ENCODE assay signal across 8 cellular contexts in genomic region chr16:50806099-50807062, GRCh38.
A peak's percentile ranks its signal among the peaks of the same experiment; 100 is the strongest.
DNase-seq lines count a peak whose midpoint lies in the region; ATAC-seq, FAIRE-seq and TF ChIP-seq lines count a peak whose summit lies in the region.

No MANE protein-coding gene starts in this region.

- H2AFZ ChIP-seq in GM23338 = no peak overlapping the region

- H4K20me1 ChIP-seq in GM23338 (replicated peaks; ENCODE audit: insufficient read depth) = no peaks in the 10 kb centered on the region

- no peak overlapping the region for H3K27ac ChIP-seq in GM23338 (ENCODE audit: low read depth)

- peak; percentile 85 for ATAC-seq in GM23338
- ATAC-seq in activated T-helper 17 cell treated with anti-CD3 and anti-CD28 coated beads, Interleukin-2, amount 50 U/mL, for 72 hours (replicated peaks) = peak; percentile 95
- peak; percentile 87 for ATAC-seq in stimulated activated naive CD8-positive, alpha-beta T cell treated with anti-CD3 and anti-CD28 coated beads, Interleukin-15, Interleukin-2, amounts not matched to agents 100 U/mL and 50 U/mL, for 24 hours

- H3K36me3 Mint-ChIP-seq in GM23338 (ENCODE audit: low read depth) = no peaks in the 10 kb centered on the region
- H3K36me3 Mint-ChIP-seq in activated T-helper 17 cell treated with anti-CD3 and anti-CD28 coated beads, Interleukin-2, amount 50 U/mL, for 72 hours (ENCODE audit: low read depth) = peaks cover 5% of the 10 kb centered on the region
- H3K36me3 Mint-ChIP-seq in nephron (ENCODE audit: low read depth) = no peaks in the 10 kb centered on the region

- H3K79me2 ChIP-seq in GM23338 (replicated peaks; ENCODE audit: insufficient read depth) = no peaks in the 10 kb centered on the region

- H3K4me3 ChIP-seq in GM23338 = peak overlapping the region; percentile 49
- H3K4me3 ChIP-seq in fibroblast of the aortic adventitia (ENCODE audit: low read depth, low read length) = peak overlapping the region; percentile 67

- FAIRE-seq in RCC 7860 (lab: Jason Lieb, UNC) = no peak

- H3K27ac Mint-ChIP-seq in GM23338 (no peak overlapping the region), nephron (peak overlapping the region; percentile 9 to 74 (median 52))
- peak overlapping the region; percentile 67 for H3K27ac Mint-ChIP-seq in activated T-helper 17 cell treated with anti-CD3 and anti-CD28 coated beads, Interleukin-2, amount 50 U/mL, for 72 hours

- H3K36me3 ChIP-seq in GM23338 (ENCODE audit: insufficient read depth) = no peaks in the 10 kb centered on the region

- peak; percentile 79 for DNase-seq in Daoy (ENCODE audit: low read depth)
- peak; percentile 94 for DNase-seq in GM23338 (ENCODE audit: low spot score)
- DNase-seq in Kasumi-1 (lab: John Stamatoyannopoulos, UW) = peak; percentile 89 to 93
- DNase-seq in RCC 7860 (ENCODE audit: low spot score) = peak; percentile 57
- DNase-seq in fibroblast of the aortic adventitia (ENCODE audit: low read depth) = peak; percentile 95
- DNase-seq in stimulated activated naive CD8-positive, alpha-beta T cell treated with anti-CD3 and anti-CD28 coated beads, Interleukin-15, Interleukin-2, amounts not matched to agents 100 U/mL and 50 U/mL, for 24 hours = peak; percentile 84

- H3F3A ChIP-seq in GM23338 (replicated peaks; ENCODE audit: low read depth) = no peaks in the 10 kb centered on the region

- H3K9me2 ChIP-seq in GM23338 (ENCODE audit: insufficient read depth) = no peaks in the 10 kb centered on the region

- H3K4me3 Mint-ChIP-seq in GM23338 (peak overlapping the region; percentile 68), nephron (peak overlapping the region; percentile 72 to 81 (median 78))
- H3K4me3 Mint-ChIP-seq in activated T-helper 17 cell treated with anti-CD3 and anti-CD28 coated beads, Interleukin-2, amount 50 U/mL, for 72 hours = peak overlapping the region; percentile 75

- TF ChIP-seq CTCF in GM23338 (conservative IDR thresholded peaks at IDR 0.05; ENCODE audit: low read depth in 2 of 2) = peak; percentile 87 to 98
- TF ChIP-seq CTCF in fibroblast of the aortic adventitia (IDR thresholded peaks at IDR 0.05; ENCODE audit: insufficient read depth, low read length) = peak; percentile 92
- peak; percentile 96 to 98 (median 97) for TF ChIP-seq CTCF in nephron (IDR thresholded peaks at IDR 0.05; ENCODE audit: unreplicated experiment in 3 of 3)

- no peaks in the 10 kb centered on the region for H3K27me3 ChIP-seq in GM23338 (ENCODE audit: insufficient read depth)

- H3K9me3 Mint-ChIP-seq in GM23338 (no peaks in the 10 kb centered on the region), nephron (no peaks in the 10 kb centered on the region)
- no peaks in the 10 kb centered on the region for H3K9me3 Mint-ChIP-seq in activated T-helper 17 cell treated with anti-CD3 and anti-CD28 coated beads, Interleukin-2, amount 50 U/mL, for 72 hours

- H3K4me1 Mint-ChIP-seq in GM23338 (peaks cover 20% of the 10 kb centered on the region), nephron (peaks cover 14% of the 10 kb centered on the region)
- H3K4me1 Mint-ChIP-seq in activated T-helper 17 cell treated with anti-CD3 and anti-CD28 coated beads, Interleukin-2, amount 50 U/mL, for 72 hours = peaks cover 10% of the 10 kb centered on the region

- peak overlapping the region; percentile 74 for H3K4me2 ChIP-seq in GM23338

- H3K27me3 Mint-ChIP-seq in GM23338 (ENCODE audit: insufficient read depth, low read depth, poor library complexity) = peaks cover 16% of the 10 kb centered on the region
- H3K27me3 Mint-ChIP-seq in activated T-helper 17 cell treated with anti-CD3 and anti-CD28 coated beads, Interleukin-2, amount 50 U/mL, for 72 hours = no peaks in the 10 kb centered on the region
- peaks cover 3% of the 10 kb centered on the region for H3K27me3 Mint-ChIP-seq in nephron (ENCODE audit: low read depth)

- peaks cover 7% of the 10 kb centered on the region; the same call in 1 of the 2 replicates for H3K4me1 ChIP-seq in GM23338 (ENCODE audit: insufficient read depth)

TF ChIP-seq in GM23338, 12 proteins besides CTCF, POLR2A, EP300 and RAD21 (continues in another document):
- TF ChIP-seq ZNF114 (CRISPR knock-in tag; IDR thresholded peaks at IDR 0.05) (no peak), NANOG (IDR thresholded peaks at IDR 0.05; ENCODE audit: borderline replicate concordance) (no peak), STAT1 (IDR thresholded peaks at IDR 0.05; ENCODE audit: unreplicated experiment) (no peak), EZH2phosphoT487 (IDR thresholded peaks at IDR 0.05; ENCODE audit: unreplicated experiment) (no peak), REST (IDR thresholded peaks at IDR 0.05; ENCODE audit: unreplicated experiment) (no peak), POLR2AphosphoS5 (IDR thresholded peaks at IDR 0.05; ENCODE audit: low read depth) (no peak)
